8 cellular contexts compared by ENCODE assay signal in the genomic region with DNA sequence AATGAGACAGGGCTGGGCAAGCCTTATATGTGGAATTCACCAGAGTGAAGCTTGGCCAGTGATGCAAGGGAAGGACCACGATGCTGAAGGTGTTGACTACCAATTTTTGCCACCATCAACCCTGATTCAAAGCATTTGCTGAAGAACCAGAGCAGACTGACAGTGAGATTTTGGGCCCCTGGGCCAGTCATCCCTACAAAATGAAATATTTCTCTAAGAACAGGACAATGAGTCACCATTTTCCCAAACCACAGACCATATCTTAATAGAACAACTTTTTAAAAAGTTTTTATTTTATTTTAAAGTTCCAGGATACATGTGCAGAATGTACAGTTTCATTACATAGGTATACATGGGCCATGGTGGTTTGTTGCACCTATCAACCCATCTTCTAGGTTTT. TPM values are rescaled to one million over a fixed set of nuclear protein-coding genes. Genes with fewer than 3 reads are reported as not detected.
DNase-seq lines count a peak whose midpoint lies in the region; TF ChIP-seq lines count a peak whose summit lies in the region.
"Not testable (repeated sequence)": the region's sequence is repeated elsewhere in the genome, so short reads cannot be mapped to it uniquely, and the experiment has no call there.

No MANE protein-coding gene starts in this region.

- not testable (repeated sequence) for H2AFZ ChIP-seq in fibroblast of lung (ENCODE audit: low read length)

- H4K20me1 ChIP-seq in fibroblast of lung (ENCODE audit: control insufficient read depth, extremely low read depth, insufficient read depth, low read length): not testable (repeated sequence)

- in situ Hi-C loops in brain microvascular endothelial cell (cut with HindIII; ENCODE audit: low pct_ligation_motif_present, low sequenced_read_pairs): not testable (repeated sequence)

- H3K4me2 ChIP-seq in fibroblast of lung (ENCODE audit: extremely low read depth, insufficient read depth, low read length): not testable (repeated sequence)

- H3K79me2 ChIP-seq in fibroblast of lung (ENCODE audit: control insufficient read depth, insufficient read depth, low read length): not testable (repeated sequence)

- H3K4me1 ChIP-seq in fibroblast of lung (ENCODE audit: control insufficient read depth, extremely low read depth, insufficient read depth, low read length): not testable (repeated sequence)

- H3K4me3 ChIP-seq in brain microvascular endothelial cell (ENCODE audit: low read depth, low read length); fibroblast of lung (replicated peaks in 1 of 4; ENCODE audit: control extremely low read depth in 1 of 4, insufficient read depth in 1 of 4, low read depth in 3 of 4, low read length in 4 of 4); foreskin fibroblast (ENCODE audit: low read depth in 1 of 2, low read length in 2 of 2): not testable (repeated sequence)

- not testable (repeated sequence) for H3K9ac ChIP-seq in fibroblast of lung (ENCODE audit: insufficient read depth, low read length)

- not testable (repeated sequence) for H3K36me3 ChIP-seq in brain microvascular endothelial cell (replicated peaks); fibroblast of lung (ENCODE audit: control insufficient read depth, insufficient read depth, low read length)

- not testable (repeated sequence) for H3K27me3 ChIP-seq in brain microvascular endothelial cell (replicated peaks); fibroblast of lung (ENCODE audit: control insufficient read depth, insufficient read depth, low read length)

- DNase-seq in A172 (ENCODE audit: low spot score) (peak; percentile 19), EL (peak; percentile 41), HS-27A (ENCODE audit: low read depth) (peak; percentile 2), RPMI7951 (ENCODE audit: low read depth) (peak; percentile 2), brain microvascular endothelial cell (peak; percentile 26), fibroblast of lung (ENCODE audit: low read depth in 2 of 2) (peak; percentile 19 to 30), foreskin fibroblast (peak; percentile 28 to 67), myocyte (ENCODE audit: low read depth) (peak; percentile 6)

- not testable (repeated sequence) for H3K27ac ChIP-seq in brain microvascular endothelial cell; fibroblast of lung (ENCODE audit: insufficient read depth, low read length)

- TF ChIP-seq CTCF in brain microvascular endothelial cell (IDR thresholded peaks at IDR 0.05; ENCODE audit: low read depth, low read length, missing control alignments); fibroblast of lung (conservative IDR thresholded peaks at IDR 0.05 in 1 of 2, IDR thresholded peaks at IDR 0.05 in 1 of 2; ENCODE audit: low read depth in 1 of 2, low read length in 2 of 2); foreskin fibroblast (IDR thresholded peaks at IDR 0.05; ENCODE audit: low read depth, low read length): not testable (repeated sequence)

- not testable (repeated sequence) for H3K9me3 ChIP-seq in fibroblast of lung (ENCODE audit: control insufficient read depth, insufficient read depth, low read depth, low read length)

RNA-seq across cellular contexts. Expression of a gene that starts 16.5 kb away (rescaled TPM):
- 0.36 and 0.98 TPM in 2 replicates for total RNA-seq in A172 (2014; rRNA removed; shearing (Covaris generic))
- 0.36 and 0.59 TPM in 2 replicates for total RNA-seq in RPMI7951 (2014; rRNA removed; shearing (Covaris generic))
- 1.0 and 1.3 TPM in 2 replicates for total RNA-seq in fibroblast of lung
- 1.1 TPM in 2 replicates for polyA plus RNA-seq in fibroblast of lung
- 1.6 and 2.0 TPM in 2 replicates for polyA plus RNA-seq in fibroblast of lung (2012)
- 2.3 and 2.6 TPM in 2 replicates for polyA minus RNA-seq in fibroblast of lung (ENCODE audit: low replicate concordance)
- 2.5 and 3.1 TPM in 2 replicates for total RNA-seq in myocyte
- polyA plus RNA-seq in myocyte (2012): 3.9 TPM
